ENCODE assay signal across 24 cellular contexts in genomic region chr6:79042799-79043126, GRCh38. TPM values are rescaled to one million over a fixed set of nuclear protein-coding genes. Genes with fewer than 3 reads are reported as not detected.
DNase-seq lines count a peak whose midpoint lies in the region; ATAC-seq and TF ChIP-seq lines count a peak whose summit lies in the region.
"Had no signal": no experiment of that assay in that cellular context is flagged by ENCODE, and none has a peak within 500 bp of the region (broad histone marks: within the 10 kb centered on the region; RNA-seq: fewer than 3 reads in every experiment).

No MANE protein-coding gene starts in this region.

- no peaks in the 10 kb centered on the region for H3K27me3 Mint-ChIP-seq in activated CD4-positive, alpha-beta T cell treated with anti-CD3 and anti-CD28 coated beads for 36 hours
- H3K27me3 Mint-ChIP-seq in stimulated activated naive B cell treated with anti-CD40 and anti-IgM and Interleukin-4, amounts not matched to agents 10 μg/mL and 1 μg/mL and 100 μg/mL, for 72 hours: no peaks in the 10 kb centered on the region
- H3K27me3 Mint-ChIP-seq: activated B cell treated with CpG ODN at 0.5 μM for 24 hours; activated naive CD8-positive, alpha-beta T cell treated with anti-CD3 and anti-CD28 coated beads, Interleukin-2, amount 50 U/mL, for 24 hours; progenitor cell of endocrine pancreas had no signal

- peaks cover 60% of the 10 kb centered on the region for H3K4me1 Mint-ChIP-seq in activated CD4-positive, alpha-beta T cell treated with anti-CD3 and anti-CD28 coated beads for 36 hours
- H3K4me1 Mint-ChIP-seq in stimulated activated naive B cell treated with anti-CD40 and anti-IgM and Interleukin-4, amounts not matched to agents 10 μg/mL and 1 μg/mL and 100 μg/mL, for 72 hours: peaks cover 15 to 17% of the 10 kb centered on the region in 2 donors

- CTCF ChIA-PET in activated CD4-positive, alpha-beta T cell treated with anti-CD3 and anti-CD28 coated beads for 36 hours (lab: Charles Lee): interaction anchor here (0.8 to 1.8 kb wide), 3 partner anchors 17 to 33 kb away, joined by 3 to 5 read pairs (median 4); no protein-coding TSS in a partner anchor

- peaks cover 24% of the 10 kb centered on the region for H4K20me1 ChIP-seq in SU-DHL-6 (ENCODE audit: low read depth, low read length)

- peaks cover 72% of the 10 kb centered on the region for H3K79me2 ChIP-seq in SU-DHL-6 (ENCODE audit: insufficient read depth, low read length)

- no peak overlapping the region for H3K4me3 Mint-ChIP-seq in activated CD4-positive, alpha-beta T cell treated with anti-CD3 and anti-CD28 coated beads for 36 hours
- H3K4me3 Mint-ChIP-seq in stimulated activated naive B cell treated with anti-CD40 and anti-IgM and Interleukin-4, amounts not matched to agents 10 μg/mL and 1 μg/mL and 100 μg/mL, for 72 hours: no peak overlapping the region
- H3K4me3 Mint-ChIP-seq: activated B cell treated with CpG ODN at 0.5 μM for 24 hours; activated naive CD8-positive, alpha-beta T cell treated with anti-CD3 and anti-CD28 coated beads, Interleukin-2, amount 50 U/mL, for 24 hours had no signal

- peaks cover 42% of the 10 kb centered on the region for H3K36me3 ChIP-seq in SU-DHL-6 (ENCODE audit: low read length)

- H3K36me3 Mint-ChIP-seq in activated CD4-positive, alpha-beta T cell treated with anti-CD3 and anti-CD28 coated beads for 36 hours (ENCODE audit: low read depth): peaks cover 34% of the 10 kb centered on the region
- H3K36me3 Mint-ChIP-seq in stimulated activated naive B cell treated with anti-CD40 and anti-IgM and Interleukin-4, amounts not matched to agents 10 μg/mL and 1 μg/mL and 100 μg/mL, for 72 hours: peaks cover 15 to 50% of the 10 kb centered on the region in 2 donors

- H3K9me2 ChIP-seq in SU-DHL-6 (replicated peaks; ENCODE audit: insufficient read depth, low read length): no peaks in the 10 kb centered on the region

- H3K27ac ChIP-seq in SU-DHL-6 (ENCODE audit: low read depth, low read length): no peak overlapping the region
- H3K27ac ChIP-seq: tibial nerve had no signal

- intact Hi-C loops in activated CD4-positive, alpha-beta T cell treated with anti-CD3 and anti-CD28 coated beads for 36 hours (cut with DNase I, micrococcal nuclease): loop anchor here in 1 of 2 experiments (10.0 kb wide), 1 partner anchor 292 kb away; no protein-coding TSS in a partner anchor

- no peaks in the 10 kb centered on the region for H3K9me3 ChIP-seq in SU-DHL-6 (ENCODE audit: insufficient read depth, low read length)
- H3K9me3 ChIP-seq: tibial nerve had no signal

- H3K27ac Mint-ChIP-seq in activated CD4-positive, alpha-beta T cell treated with anti-CD3 and anti-CD28 coated beads for 36 hours: no peak overlapping the region
- H3K27ac Mint-ChIP-seq in stimulated activated naive B cell treated with anti-CD40 and anti-IgM and Interleukin-4, amounts not matched to agents 10 μg/mL and 1 μg/mL and 100 μg/mL, for 72 hours: peak overlapping the region; percentile 42
- H3K27ac Mint-ChIP-seq: activated B cell treated with CpG ODN at 0.5 μM for 24 hours; activated naive CD8-positive, alpha-beta T cell treated with anti-CD3 and anti-CD28 coated beads, Interleukin-2, amount 50 U/mL, for 24 hours; progenitor cell of endocrine pancreas had no signal

- no peak overlapping the region for H2AFZ ChIP-seq in SU-DHL-6 (ENCODE audit: low read depth, low read length, severe bottlenecking)

- POLR2A ChIA-PET in activated CD4-positive, alpha-beta T cell treated with anti-CD3 and anti-CD28 coated beads for 36 hours (lab: Charles Lee): no interaction called here

- peak; percentile 5 for ATAC-seq in activated CD4-positive, alpha-beta T cell treated with anti-CD3 and anti-CD28 coated beads for 36 hours
- ATAC-seq in HG02852 (IDR thresholded peaks at IDR 0.05; ENCODE audit: unreplicated experiment): peak; percentile 26
- no peak for ATAC-seq in stimulated activated naive B cell treated with anti-CD40 and anti-IgM and Interleukin-4, amounts not matched to agents 10 μg/mL and 1 μg/mL and 100 μg/mL, for 72 hours (replicated peaks)
- no peak for ATAC-seq in GM19351 (IDR thresholded peaks at IDR 0.05; ENCODE audit: unreplicated experiment)
- ATAC-seq: HCT116 had no signal

- TF ChIP-seq CTCF in SU-DHL-6 (IDR thresholded peaks at IDR 0.05; ENCODE audit: insufficient read depth, low read length, poor library complexity, severe bottlenecking): no peak

- no peaks in the 10 kb centered on the region; the same call in 1 of the 2 replicates for H3F3A ChIP-seq in SU-DHL-6 (ENCODE audit: insufficient read depth)

- no peaks in the 10 kb centered on the region for H3K27me3 ChIP-seq in SU-DHL-6 (ENCODE audit: low read length)
- H3K27me3 ChIP-seq: tibial nerve had no signal

- H3K4me3 ChIP-seq in SU-DHL-6 (ENCODE audit: insufficient read depth, low read length, poor library complexity, severe bottlenecking): no peak overlapping the region
- H3K4me3 ChIP-seq: tibial nerve had no signal

- no peak for DNase-seq in activated CD4-positive, alpha-beta T cell treated with anti-CD3 and anti-CD28 coated beads for 36 hours
- DNase-seq in activated CD4-positive, alpha-beta T cell treated with anti-CD3 and anti-CD28 coated beads, Interleukin-2, amount 50 U/mL, for 48 hours: no peak
- no peak for DNase-seq in stimulated activated naive B cell treated with anti-CD40 and anti-IgM and Interleukin-4, amounts not matched to agents 10 μg/mL and 1 μg/mL and 100 μg/mL, for 72 hours
- no peak for DNase-seq in NCI-H1694 (lab: John Stamatoyannopoulos, UW)
- DNase-seq in stimulated activated CD4-positive, alpha-beta T cell treated with anti-CD3 and anti-CD28 coated beads, Interleukin-4, amount 100 ng/mL, for 1 hour: no peak
- DNase-seq: 8988T; activated B cell treated with CpG ODN at 0.5 μM for 24 hours; activated CD4-positive, alpha-beta T cell treated with anti-CD3 and anti-CD28 coated beads, Interleukin-2, amount 50 U/mL, for 4 hours; activated effector memory CD4-positive, alpha-beta T cell treated with anti-CD3 and anti-CD28 coated beads, Interleukin-2, amount 50 U/mL, for 16 hours; activated naive CD8-positive, alpha-beta T cell treated with anti-CD3 and anti-CD28 coated beads, Interleukin-2, amount 50 U/mL, for 24 hours; AML-193; DMS53; GDM1; head of caudate nucleus; MV-4-11; NCI-H748 treated with DMSO at 0.1 percent for 48 hours; OCI-M1; stimulated activated CD4-positive, alpha-beta T cell treated with anti-CD3 and anti-CD28 coated beads, Interleukin-15, amount 100 ng/mL, for 24 hours had no signal

- no peaks in the 10 kb centered on the region for H3K9me3 Mint-ChIP-seq in activated CD4-positive, alpha-beta T cell treated with anti-CD3 and anti-CD28 coated beads for 36 hours (ENCODE audit: low read depth)
- no peaks in the 10 kb centered on the region for H3K9me3 Mint-ChIP-seq in stimulated activated naive B cell treated with anti-CD40 and anti-IgM and Interleukin-4, amounts not matched to agents 10 μg/mL and 1 μg/mL and 100 μg/mL, for 72 hours
- H3K9me3 Mint-ChIP-seq: activated B cell treated with CpG ODN at 0.5 μM for 24 hours; activated naive CD8-positive, alpha-beta T cell treated with anti-CD3 and anti-CD28 coated beads, Interleukin-2, amount 50 U/mL, for 24 hours had no signal

- peak overlapping the region; percentile 3 for H3K4me2 ChIP-seq in SU-DHL-6 (ENCODE audit: low read depth, low read length, poor library complexity, severe bottlenecking)

- H3K9ac ChIP-seq in SU-DHL-6 (ENCODE audit: low read length): no peak overlapping the region

RNA-seq across cellular contexts. Expression of gene PHIP, which starts 35.3 kb away (rescaled TPM):
- total RNA-seq in activated CD4-positive, alpha-beta T cell treated with anti-CD3 and anti-CD28 coated beads for 36 hours: 10 to 100 TPM; 24.8 to 25.5 TPM

Comparison
In these comparisons a context has a peak if more than half of its experiments do, and no peak if none do; other contexts are left out.
1. ATAC-seq: peak in activated CD4-positive, alpha-beta T cell treated with anti-CD3 and anti-CD28 coated beads for 36 hours (single experiment) and HG02852 (single experiment); none in stimulated activated naive B cell treated with anti-CD40 and anti-IgM and Interleukin-4, amounts not matched to agents 10 μg/mL and 1 μg/mL and 100 μg/mL, for 72 hours (0 of 2) and GM19351 (single experiment).